ENCODE assay signal across 23 cellular contexts in the genomic region with DNA sequence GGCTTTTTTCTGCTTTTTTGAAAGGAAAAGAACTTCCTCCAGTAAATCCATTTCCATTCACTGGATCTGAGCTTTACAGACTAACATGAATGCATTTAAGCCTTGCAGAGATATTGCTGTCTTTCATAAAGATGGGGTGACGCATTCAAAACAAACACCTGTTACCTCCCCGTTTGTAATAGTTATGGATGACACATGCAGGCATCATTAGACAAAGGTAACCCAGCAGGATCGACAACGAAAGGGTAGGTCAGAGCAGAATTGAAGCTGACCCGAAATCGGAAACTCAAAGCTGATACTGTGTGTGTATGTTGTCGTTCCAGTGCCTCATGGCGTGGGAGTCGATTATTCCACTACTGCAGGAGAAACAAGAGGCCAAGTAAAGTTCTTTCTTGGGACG. TPM values are rescaled to one million over a fixed set of nuclear protein-coding genes. Genes with fewer than 3 reads are reported as not detected.
DNase-seq lines count a peak whose midpoint lies in the region; ATAC-seq and TF ChIP-seq lines count a peak whose summit lies in the region.
"Had no signal": no experiment of that assay in that cellular context is flagged by ENCODE, and none has a peak within 500 bp of the region (broad histone marks: within the 10 kb centered on the region; RNA-seq: fewer than 3 reads in every experiment).

No MANE protein-coding gene starts in this region.

- H3K4me2 ChIP-seq in OCI-LY3 (ENCODE audit: low read length), result peak overlapping the region; percentile 63
- H3K4me2 ChIP-seq: KMS-11 had no signal

- TF ChIP-seq CTCF in OCI-LY3 (IDR thresholded peaks at IDR 0.05; ENCODE audit: low read depth, low read length) (no peak), neutrophil (IDR thresholded peaks at IDR 0.05) (no peak), upper lobe of left lung (IDR thresholded peaks at IDR 0.05) (no peak)

- H3K4me1 ChIP-seq in OCI-LY3 (ENCODE audit: low read length), result peaks cover 78% of the 10 kb centered on the region
- peaks cover 37 to 57% of the 10 kb centered on the region in 2 experiments for H3K4me1 ChIP-seq in neutrophil (ENCODE audit: control insufficient read depth in 1 of 2, insufficient read depth in 1 of 2, low read depth in 1 of 2, low read length in 1 of 2)
- H3K4me1 ChIP-seq in upper lobe of left lung, result peaks cover 12 to 38% (median 31%) of the 10 kb centered on the region in 4 donors
- H3K4me1 ChIP-seq: body of pancreas had no signal

- H3K27ac ChIP-seq in OCI-LY3 (ENCODE audit: low read length) (peak overlapping the region; percentile 56), epithelial cell of prostate (peak overlapping the region; percentile 79), neutrophil (peak overlapping the region; percentile 59), upper lobe of left lung (peak overlapping the region in 3 of 4 donors; percentile 38 to 75 (median 74))
- H3K27ac ChIP-seq: body of pancreas, KMS-11 had no signal

- H4K20me1 ChIP-seq in OCI-LY3 (ENCODE audit: insufficient read depth, low read length), result peaks cover 2% of the 10 kb centered on the region; the same call in 1 of the 2 replicates

- peak overlapping the region; percentile 13; the same call in 1 of the 2 replicates for H3K9ac ChIP-seq in OCI-LY3 (ENCODE audit: low read length)
- H3K9ac ChIP-seq: KMS-11 had no signal

- H3K9me3 ChIP-seq in OCI-LY3 (ENCODE audit: insufficient read depth, low read length) (no peaks in the 10 kb centered on the region), neutrophil (no peaks in the 10 kb centered on the region), upper lobe of left lung (no peaks in the 10 kb centered on the region)
- H3K9me3 ChIP-seq: body of pancreas, transverse colon had no signal

- H3K4me3 ChIP-seq in OCI-LY3 (ENCODE audit: low read length) (peak overlapping the region; percentile 28; the same call in 1 of the 2 replicates), neutrophil (ENCODE audit: low read depth in 1 of 2, low read length in 1 of 2) (no peak overlapping the region), upper lobe of left lung (no peak overlapping the region)
- H3K4me3 ChIP-seq: body of pancreas, transverse colon had no signal

- DNase-seq in epithelial cell of prostate (ENCODE audit: low read depth, low spot score) (peak; percentile 34), upper lobe of left lung (no peak), retina (no peak), ecto neural progenitor cell (ENCODE audit: low spot score) (no peak), cerebellum (ENCODE audit: low spot score) (no peak)
- DNase-seq: activated CD4-positive, alpha-beta T cell treated with anti-CD3 and anti-CD28 coated beads for 4 hours; activated naive CD4-positive, alpha-beta T cell; activated T-cell treated with anti-CD3 and anti-CD28 coated beads, Interleukin-2, amount 50 U/mL, for 4 hours; body of pancreas; CD8-positive, alpha-beta memory T cell; head of caudate nucleus; NCI-H1436 treated with DMSO at 0.1 percent for 48 hours; NCI-H524 treated with DMSO at 0.1 percent for 48 hours; nucleus accumbens; stimulated activated CD4-positive, alpha-beta T cell treated with anti-CD3 and anti-CD28 coated beads, Interleukin-12 subunit alpha, Interleukin-12 subunit beta, amount 100 ng/mL, for 4 hours; stimulated activated CD4-positive, alpha-beta T cell treated with anti-CD3 and anti-CD28 coated beads, Interleukin-4, amount 100 ng/mL, for 4 hours; transverse colon had no signal

- ATAC-seq in upper lobe of left lung (ENCODE audit: low FRiP score in 2 of 2), result no peak

- 94% methylated on average over 10 of the region's 10 CpGs for WGBS in upper lobe of left lung, 2 donors

- no peak for TF ChIP-seq EP300 in upper lobe of left lung (IDR thresholded peaks at IDR 0.05)

- H3K27me3 ChIP-seq in OCI-LY3 (ENCODE audit: low read depth, low read length) (no peaks in the 10 kb centered on the region), neutrophil (no peaks in the 10 kb centered on the region), upper lobe of left lung (no peaks in the 10 kb centered on the region)
- H3K27me3 ChIP-seq: body of pancreas, transverse colon had no signal

- no peak overlapping the region for H2AFZ ChIP-seq in OCI-LY3 (ENCODE audit: low read depth, low read length)

- TF ChIP-seq POLR2A in upper lobe of left lung (IDR thresholded peaks at IDR 0.05), result no peak

- no peaks in the 10 kb centered on the region for H3K79me2 ChIP-seq in OCI-LY3 (ENCODE audit: low read length)

- H3K36me3 ChIP-seq in OCI-LY3 (replicated peaks; ENCODE audit: low read depth, low read length) (peaks cover 13% of the 10 kb centered on the region), neutrophil (peaks cover 11% of the 10 kb centered on the region), upper lobe of left lung (peaks cover 3 to 31% (median 15%) of the 10 kb centered on the region in 4 donors)

RNA-seq across cellular contexts. Expression of a gene that starts 22.2 kb away (rescaled TPM):
- 10 to 100 TPM in 5 of 6 donors, 1 to 10 TPM in 1; 9.1 to 23.6 (median 14.8) TPM for total RNA-seq in upper lobe of left lung
- 0.73 TPM for total RNA-seq in cerebellum
- total RNA-seq: activated T-cell treated with anti-CD3 and anti-CD28 coated beads, Interleukin-2, amount 50 U/mL, for 4 hours; CD8-positive, alpha-beta memory T cell; G401; RPMI7951; T-helper 2 cell treated with Interferon-gamma antibody and Interleukin-4, amounts not matched to agents 100 ng/mL and 5 ng/mL, for 36 hours; transverse colon had no signal
